ENCODE assay signal across 1 cellular context in genomic region chr15:96352594-96353377, GRCh38.
TF ChIP-seq lines count a peak whose summit lies in the region.

No MANE protein-coding gene starts in this region.

TF ChIP-seq in H1, 55 proteins besides CTCF, POLR2A, EP300 and RAD21:
- TF ChIP-seq SUZ12 (IDR thresholded peaks at IDR 0.05; ENCODE audit: low read length) = peak; percentile 66
- TF ChIP-seq CHD1 (IDR thresholded peaks at IDR 0.05; ENCODE audit: low read depth, low read length) = no peak
- TF ChIP-seq GABPA (IDR thresholded peaks at IDR 0.05; ENCODE audit: borderline replicate concordance, insufficient read depth, low read length) = no peak
